ENCODE assay signal across 1 cellular context in genomic region chr5:78979117-78979742, GRCh38.
TF ChIP-seq lines count a peak whose summit lies in the region.

No MANE protein-coding gene starts in this region.

TF ChIP-seq in HepG2, 621 proteins besides CTCF, POLR2A, EP300 and RAD21 (continued from another document and continues in another):
- no peak for TF ChIP-seq AKNA (CRISPR knock-in tag; IDR thresholded peaks at IDR 0.05; ENCODE audit: borderline replicate concordance)
- peak; percentile 17; the same call in 1 of the 2 replicates for TF ChIP-seq KMT2A (CRISPR knock-in tag; IDR thresholded peaks at IDR 0.05)
- peak; percentile 27 for TF ChIP-seq CEBPG (CRISPR knock-in tag; IDR thresholded peaks at IDR 0.05)
- no peak for TF ChIP-seq HMGA1 (CRISPR knock-in tag; conservative IDR thresholded peaks at IDR 0.05)
- TF ChIP-seq PLSCR1 (CRISPR knock-in tag; IDR thresholded peaks at IDR 0.05; ENCODE audit: borderline replicate concordance), result no peak
- TF ChIP-seq ZSCAN9 (CRISPR knock-in tag; IDR thresholded peaks at IDR 0.05; ENCODE audit: borderline replicate concordance), result no peak
- peak; percentile 86 for TF ChIP-seq SP5 (CRISPR knock-in tag; IDR thresholded peaks at IDR 0.05; ENCODE audit: borderline replicate concordance, low read depth)
- no peak for TF ChIP-seq ZNF83 (CRISPR knock-in tag; IDR thresholded peaks at IDR 0.05; ENCODE audit: borderline replicate concordance)
- no peak; the same call in 1 of the 2 replicates for TF ChIP-seq ZNF746 (CRISPR knock-in tag; IDR thresholded peaks at IDR 0.05)
- 0 out of 2 replicates have a peak, but pooled peaks have one; percentile 25 for TF ChIP-seq HDAC1 (CRISPR knock-in tag; IDR thresholded peaks at IDR 0.05)
- no peak for TF ChIP-seq ZNF253 (CRISPR knock-in tag; IDR thresholded peaks at IDR 0.05; ENCODE audit: borderline replicate concordance)
- peak; percentile 92 for TF ChIP-seq POGZ (CRISPR knock-in tag; IDR thresholded peaks at IDR 0.05)
- 0 out of 2 replicates have a peak, but pooled peaks have one; percentile 18 for TF ChIP-seq FOXO1 (CRISPR knock-in tag; IDR thresholded peaks at IDR 0.05)
- TF ChIP-seq TFAP4 (IDR thresholded peaks at IDR 0.05; ENCODE audit: borderline replicate concordance, low read depth), result peak; percentile 67; the same call in 1 of the 2 replicates
- peak; percentile 52 for TF ChIP-seq MAX (IDR thresholded peaks at IDR 0.05)
- TF ChIP-seq PLRG1 (conservative IDR thresholded peaks at IDR 0.05), result no peak
- TF ChIP-seq, protein P1, sequence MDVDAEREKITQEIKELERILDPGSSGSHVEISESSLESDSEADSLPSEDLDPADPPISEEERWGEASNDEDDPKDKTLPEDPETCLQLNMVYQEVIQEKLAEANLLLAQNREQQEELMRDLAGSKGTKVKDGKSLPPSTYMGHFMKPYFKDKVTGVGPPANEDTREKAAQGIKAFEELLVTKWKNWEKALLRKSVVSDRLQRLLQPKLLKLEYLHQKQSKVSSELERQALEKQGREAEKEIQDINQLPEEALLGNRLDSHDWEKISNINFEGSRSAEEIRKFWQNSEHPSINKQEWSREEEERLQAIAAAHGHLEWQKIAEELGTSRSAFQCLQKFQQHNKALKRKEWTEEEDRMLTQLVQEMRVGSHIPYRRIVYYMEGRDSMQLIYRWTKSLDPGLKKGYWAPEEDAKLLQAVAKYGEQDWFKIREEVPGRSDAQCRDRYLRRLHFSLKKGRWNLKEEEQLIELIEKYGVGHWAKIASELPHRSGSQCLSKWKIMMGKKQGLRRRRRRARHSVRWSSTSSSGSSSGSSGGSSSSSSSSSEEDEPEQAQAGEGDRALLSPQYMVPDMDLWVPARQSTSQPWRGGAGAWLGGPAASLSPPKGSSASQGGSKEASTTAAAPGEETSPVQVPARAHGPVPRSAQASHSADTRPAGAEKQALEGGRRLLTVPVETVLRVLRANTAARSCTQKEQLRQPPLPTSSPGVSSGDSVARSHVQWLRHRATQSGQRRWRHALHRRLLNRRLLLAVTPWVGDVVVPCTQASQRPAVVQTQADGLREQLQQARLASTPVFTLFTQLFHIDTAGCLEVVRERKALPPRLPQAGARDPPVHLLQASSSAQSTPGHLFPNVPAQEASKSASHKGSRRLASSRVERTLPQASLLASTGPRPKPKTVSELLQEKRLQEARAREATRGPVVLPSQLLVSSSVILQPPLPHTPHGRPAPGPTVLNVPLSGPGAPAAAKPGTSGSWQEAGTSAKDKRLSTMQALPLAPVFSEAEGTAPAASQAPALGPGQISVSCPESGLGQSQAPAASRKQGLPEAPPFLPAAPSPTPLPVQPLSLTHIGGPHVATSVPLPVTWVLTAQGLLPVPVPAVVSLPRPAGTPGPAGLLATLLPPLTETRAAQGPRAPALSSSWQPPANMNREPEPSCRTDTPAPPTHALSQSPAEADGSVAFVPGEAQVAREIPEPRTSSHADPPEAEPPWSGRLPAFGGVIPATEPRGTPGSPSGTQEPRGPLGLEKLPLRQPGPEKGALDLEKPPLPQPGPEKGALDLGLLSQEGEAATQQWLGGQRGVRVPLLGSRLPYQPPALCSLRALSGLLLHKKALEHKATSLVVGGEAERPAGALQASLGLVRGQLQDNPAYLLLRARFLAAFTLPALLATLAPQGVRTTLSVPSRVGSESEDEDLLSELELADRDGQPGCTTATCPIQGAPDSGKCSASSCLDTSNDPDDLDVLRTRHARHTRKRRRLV (CRISPR knock-in tag; IDR thresholded peaks at IDR 0.05), result no peak
- TF ChIP-seq ZNF704 (CRISPR knock-in tag; IDR thresholded peaks at IDR 0.05; ENCODE audit: borderline replicate concordance), result no peak
- no peak for TF ChIP-seq ZNF101 (CRISPR knock-in tag; IDR thresholded peaks at IDR 0.05; ENCODE audit: borderline replicate concordance, low read depth)
- TF ChIP-seq, protein P2, sequence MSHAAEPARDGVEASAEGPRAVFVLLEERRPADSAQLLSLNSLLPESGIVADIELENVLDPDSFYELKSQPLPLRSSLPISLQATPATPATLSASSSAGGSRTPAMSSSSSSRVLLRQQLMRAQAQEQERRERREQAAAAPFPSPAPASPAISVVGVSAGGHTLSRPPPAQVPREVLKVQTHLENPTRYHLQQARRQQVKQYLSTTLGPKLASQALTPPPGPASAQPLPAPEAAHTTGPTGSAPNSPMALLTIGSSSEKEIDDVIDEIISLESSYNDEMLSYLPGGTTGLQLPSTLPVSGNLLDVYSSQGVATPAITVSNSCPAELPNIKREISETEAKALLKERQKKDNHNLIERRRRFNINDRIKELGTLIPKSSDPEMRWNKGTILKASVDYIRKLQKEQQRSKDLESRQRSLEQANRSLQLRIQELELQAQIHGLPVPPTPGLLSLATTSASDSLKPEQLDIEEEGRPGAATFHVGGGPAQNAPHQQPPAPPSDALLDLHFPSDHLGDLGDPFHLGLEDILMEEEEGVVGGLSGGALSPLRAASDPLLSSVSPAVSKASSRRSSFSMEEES (CRISPR knock-in tag; IDR thresholded peaks at IDR 0.05), result peak; percentile 50; the same call in 1 of the 2 replicates
- TF ChIP-seq DMAP1 (CRISPR knock-in tag; IDR thresholded peaks at IDR 0.05), result no peak; the same call in 1 of the 2 replicates
- TF ChIP-seq, protein P3, sequence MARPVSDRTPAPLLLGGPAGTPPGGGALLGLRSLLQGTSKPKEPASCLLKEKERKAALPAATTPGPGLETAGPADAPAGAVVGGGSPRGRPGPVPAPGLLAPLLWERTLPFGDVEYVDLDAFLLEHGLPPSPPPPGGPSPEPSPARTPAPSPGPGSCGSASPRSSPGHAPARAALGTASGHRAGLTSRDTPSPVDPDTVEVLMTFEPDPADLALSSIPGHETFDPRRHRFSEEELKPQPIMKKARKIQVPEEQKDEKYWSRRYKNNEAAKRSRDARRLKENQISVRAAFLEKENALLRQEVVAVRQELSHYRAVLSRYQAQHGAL (CRISPR knock-in tag; IDR thresholded peaks at IDR 0.05; ENCODE audit: not compliant biosample characterization), result no peak
- TF ChIP-seq ZMYM3 (CRISPR knock-in tag; IDR thresholded peaks at IDR 0.05), result peak; percentile 50; the same call in 1 of the 2 replicates
- TF ChIP-seq HMGXB3 (CRISPR knock-in tag; IDR thresholded peaks at IDR 0.05; ENCODE audit: borderline replicate concordance), result peak; percentile 94
- TF ChIP-seq MZF1 (CRISPR knock-in tag; IDR thresholded peaks at IDR 0.05; ENCODE audit: borderline replicate concordance), result no peak
- TF ChIP-seq MYC (CRISPR knock-in tag; IDR thresholded peaks at IDR 0.05; ENCODE audit: borderline replicate concordance), result peak; percentile 36; the same call in 1 of the 2 replicates
- TF ChIP-seq MED8 (CRISPR knock-in tag; IDR thresholded peaks at IDR 0.05; ENCODE audit: insufficient replicate concordance), result peak; percentile 55
- peak; percentile 30; the same call in 1 of the 2 replicates for TF ChIP-seq ERF (CRISPR knock-in tag; IDR thresholded peaks at IDR 0.05)
- TF ChIP-seq RXRB (CRISPR knock-in tag; IDR thresholded peaks at IDR 0.05; ENCODE audit: borderline replicate concordance), result peak; percentile 68
- no peak for TF ChIP-seq ZNF264 (CRISPR knock-in tag; IDR thresholded peaks at IDR 0.05)
- peak; percentile 37; the same call in 1 of the 2 replicates for TF ChIP-seq ETV5 (CRISPR knock-in tag; IDR thresholded peaks at IDR 0.05; ENCODE audit: borderline replicate concordance)
- TF ChIP-seq RFX1 (IDR thresholded peaks at IDR 0.05), result no peak
- TF ChIP-seq PITX1 (CRISPR knock-in tag; IDR thresholded peaks at IDR 0.05), result 0 out of 2 replicates have a peak, but pooled peaks have one; percentile 35
- TF ChIP-seq ZSCAN21 (CRISPR knock-in tag; IDR thresholded peaks at IDR 0.05; ENCODE audit: borderline replicate concordance), result 0 out of 2 replicates have a peak, but pooled peaks have one; percentile 53
- TF ChIP-seq SP4 (CRISPR knock-in tag; IDR thresholded peaks at IDR 0.05), result no peak
